ENCODE assay signal across 8 cellular contexts in the genomic region with DNA sequence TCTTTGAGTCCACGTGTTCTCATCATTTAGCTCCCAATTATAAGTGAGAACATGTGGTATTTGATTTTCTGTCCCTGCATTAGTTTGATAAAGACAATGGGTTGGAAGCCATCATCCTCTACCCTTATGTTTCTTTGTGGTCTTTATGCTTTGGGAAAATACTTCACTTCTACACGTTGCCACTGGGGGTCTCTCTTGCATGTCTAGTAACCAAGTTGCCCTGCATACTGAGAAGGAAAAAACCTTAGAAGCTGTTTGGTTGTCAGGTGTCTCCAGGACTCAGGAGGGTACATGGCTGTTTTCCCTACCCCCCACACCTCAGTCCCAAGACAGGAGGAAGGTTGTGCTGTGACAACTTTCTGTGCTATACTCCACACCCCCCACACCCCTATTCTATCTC.
A peak's percentile ranks its signal among the peaks of the same experiment; 100 is the strongest.
DNase-seq lines count a peak whose midpoint lies in the region; ATAC-seq and TF ChIP-seq lines count a peak whose summit lies in the region.
"Not testable (repeated sequence)": the region's sequence is repeated elsewhere in the genome, so short reads cannot be mapped to it uniquely, and the experiment has no call there.

No MANE protein-coding gene starts in this region.

- not testable (repeated sequence) for H3K9me2 ChIP-seq in DOHH2 (replicated peaks; ENCODE audit: control insufficient read depth, low read length); SK-N-SH

- H3K27ac Mint-ChIP-seq in endodermal cell = not testable (repeated sequence)

- peak; percentile 23 for TF ChIP-seq RAD21 in SK-N-SH (IDR thresholded peaks at IDR 0.05; ENCODE audit: low read length)

- CTCF ChIA-PET in SK-N-SH (lab: Yijun Ruan, JAX) = interaction anchor here (1.6 kb wide), 1 partner anchor 330 kb away, joined by 5 read pairs; no protein-coding TSS in a partner anchor

- not testable (repeated sequence) for H4K20me1 ChIP-seq in DOHH2 (ENCODE audit: control insufficient read depth, insufficient read depth, low read depth, low read length); SK-N-SH (ENCODE audit: insufficient read depth); smooth muscle cell (ENCODE audit: low read depth)

- DNase-seq in GM20000 (ENCODE audit: low spot score); SK-N-SH; endodermal cell; smooth muscle cell (lab: John Stamatoyannopoulos, UW; ENCODE audit: unreplicated experiment): not testable (repeated sequence)
- DNase-seq in NCI-H1417 (lab: John Stamatoyannopoulos, UW) (peak in 2 of 3 experiments; percentile 17 to 34), kidney tubule cell (ENCODE audit: low spot score) (peak; percentile 11)

- H3K4me3 ChIP-seq in DOHH2 (ENCODE audit: low read length); SK-N-SH (ENCODE audit: low read depth in 2 of 2, low read length in 1 of 2); endodermal cell (ENCODE audit: low read length); smooth muscle cell: not testable (repeated sequence)

- H3K36me3 Mint-ChIP-seq in endodermal cell (ENCODE audit: low read depth) = not testable (repeated sequence)

- H3F3A ChIP-seq in DOHH2 (ENCODE audit: control insufficient read depth, insufficient read depth); SK-N-SH (replicated peaks; ENCODE audit: insufficient read depth); smooth muscle cell (ENCODE audit: low read depth): not testable (repeated sequence)

- TF ChIP-seq EP300 in SK-N-SH (IDR thresholded peaks at IDR 0.05; ENCODE audit: borderline replicate concordance in 1 of 2, low read depth in 1 of 2, low read length in 1 of 2) = not testable (repeated sequence)

- POLR2A ChIA-PET in SK-N-SH (lab: Yijun Ruan, JAX) = not testable (repeated sequence)

- H3K27me3 Mint-ChIP-seq in endodermal cell (ENCODE audit: insufficient read depth) = not testable (repeated sequence)

- H3K4me1 Mint-ChIP-seq in endodermal cell = not testable (repeated sequence)

- H3K27me3 ChIP-seq in DOHH2 (ENCODE audit: control insufficient read depth, low read length); SK-N-SH (ENCODE audit: insufficient read depth); endodermal cell (ENCODE audit: control insufficient read depth, insufficient read depth, low read length, poor library complexity, severe bottlenecking); smooth muscle cell (ENCODE audit: low read depth): not testable (repeated sequence)

- ATAC-seq in HG03469 (IDR thresholded peaks at IDR 0.05; ENCODE audit: unreplicated experiment) = peak; percentile 64

- not testable (repeated sequence) for H3K4me3 Mint-ChIP-seq in endodermal cell

- H3K4me1 ChIP-seq in DOHH2 (ENCODE audit: control insufficient read depth, low read length); SK-N-SH (ENCODE audit: control insufficient read depth in 1 of 2, insufficient read depth in 2 of 2, low read depth in 1 of 2, low read length in 1 of 2); endodermal cell (ENCODE audit: control insufficient read depth, insufficient read depth, low read length); smooth muscle cell (ENCODE audit: low read depth): not testable (repeated sequence)

- H3K36me3 ChIP-seq in DOHH2 (ENCODE audit: control insufficient read depth, low read length); SK-N-SH (replicated peaks in 1 of 2; ENCODE audit: control insufficient read depth in 1 of 2, insufficient read depth in 2 of 2, low read length in 1 of 2); endodermal cell (ENCODE audit: control insufficient read depth, insufficient read depth, low read length); smooth muscle cell (ENCODE audit: low read depth): not testable (repeated sequence)

- not testable (repeated sequence) for H3K27ac ChIP-seq in DOHH2 (ENCODE audit: low read depth, low read length); SK-N-SH (ENCODE audit: low read depth in 2 of 2, low read length in 1 of 2); endodermal cell (ENCODE audit: low read depth, low read length); smooth muscle cell (ENCODE audit: low read depth)

- H3K9me3 Mint-ChIP-seq in endodermal cell = peaks cover 33% of the 10 kb centered on the region

- H3K79me2 ChIP-seq in DOHH2 (ENCODE audit: control insufficient read depth, low read length); SK-N-SH (ENCODE audit: insufficient read depth); smooth muscle cell (ENCODE audit: low read depth): not testable (repeated sequence)

- not testable (repeated sequence) for H3K9me3 ChIP-seq in DOHH2 (ENCODE audit: control insufficient read depth, insufficient read depth, low read length); SK-N-SH; endodermal cell (ENCODE audit: control insufficient read depth, low read length); smooth muscle cell (replicated peaks; ENCODE audit: low read depth)

- not testable (repeated sequence) for H3K4me2 ChIP-seq in DOHH2 (ENCODE audit: low read length); SK-N-SH; smooth muscle cell

- TF ChIP-seq CTCF in DOHH2 (IDR thresholded peaks at IDR 0.05; ENCODE audit: low read depth, low read length, poor library complexity, severe bottlenecking) = peak; percentile 20
- TF ChIP-seq CTCF in GM20000 (IDR thresholded peaks at IDR 0.05; ENCODE audit: extremely low read depth, missing control alignments) = peak; percentile 3
- TF ChIP-seq CTCF in SK-N-SH (IDR thresholded peaks at IDR 0.05) = peak; percentile 50
- TF ChIP-seq CTCF in endodermal cell (conservative IDR thresholded peaks at IDR 0.05) = peak; percentile 64
- TF ChIP-seq CTCF in smooth muscle cell (IDR thresholded peaks at IDR 0.05; ENCODE audit: borderline replicate concordance, insufficient read depth, poor library complexity, severe bottlenecking) = peak; percentile 22

- WGBS in SK-N-SH (ENCODE audit: low lambda C conversion rate) = 2% methylated on average over 2 of the region's 2 CpGs
- WGBS in endodermal cell (ENCODE audit: insufficient coverage in 1 of 2, insufficient read length in 1 of 2), 2 experiments = no CpG with 5 or more reads among the region's 2 CpGs
- WGBS in smooth muscle cell (ENCODE audit: low lambda C conversion rate) = 10% methylated on average over 2 of the region's 2 CpGs

- not testable (repeated sequence) for H3K9ac ChIP-seq in SK-N-SH; endodermal cell (ENCODE audit: extremely low read depth, low read length, poor library complexity, severe bottlenecking); smooth muscle cell (ENCODE audit: low read depth)

- not testable (repeated sequence) for H2AFZ ChIP-seq in SK-N-SH (ENCODE audit: low read depth); smooth muscle cell (ENCODE audit: low read depth)

Comparison
In these comparisons a context has a peak if more than half of its experiments do, and no peak if none do; other contexts are left out.
1. CTCF ChIP-seq: peak in every context shown above with its lines; median percentile 64 in endodermal cell; 50 in SK-N-SH; 22 in smooth muscle cell; 20 in DOHH2; 3 in GM20000.